In genomic region chr5:66255702-66256101, GRCh38 we compare ENCODE assay signal across 14 cellular contexts.
"Had no signal": no experiment of that assay in that cellular context is flagged by ENCODE, and none has a peak within 500 bp of the region (broad histone marks: within the 10 kb centered on the region; RNA-seq: fewer than 3 reads in every experiment).

No MANE protein-coding gene starts in this region.

- H3K27ac Mint-ChIP-seq: activated CD4-positive, alpha-beta memory T cell treated with anti-CD3 and anti-CD28 coated beads for 36 hours; activated naive CD8-positive, alpha-beta T cell treated with anti-CD3 and anti-CD28 coated beads for 36 hours; naive thymus-derived CD4-positive, alpha-beta T cell had no signal

- H3K4me1 Mint-ChIP-seq: activated naive CD8-positive, alpha-beta T cell treated with anti-CD3 and anti-CD28 coated beads for 36 hours had no signal

- H3K27me3 Mint-ChIP-seq: activated CD4-positive, alpha-beta memory T cell treated with anti-CD3 and anti-CD28 coated beads for 36 hours; activated naive CD8-positive, alpha-beta T cell treated with anti-CD3 and anti-CD28 coated beads for 36 hours; naive thymus-derived CD4-positive, alpha-beta T cell had no signal

- H3K36me3 Mint-ChIP-seq: activated CD4-positive, alpha-beta memory T cell treated with anti-CD3 and anti-CD28 coated beads for 36 hours; activated naive CD8-positive, alpha-beta T cell treated with anti-CD3 and anti-CD28 coated beads for 36 hours had no signal

- ATAC-seq: esophagus mucosa; lower lobe of right lung; naive thymus-derived CD4-positive, alpha-beta T cell had no signal

- DNase-seq: activated CD4-positive, alpha-beta memory T cell treated with anti-CD3 and anti-CD28 coated beads for 36 hours; activated CD4-positive, alpha-beta T cell treated with anti-CD3 and anti-CD28 coated beads for 1 hour; activated gamma-delta T cell treated with Interleukin-2 at 50 U/mL for 16 hours; activated naive CD8-positive, alpha-beta T cell treated with anti-CD3 and anti-CD28 coated beads for 36 hours; activated T-cell treated with anti-CD3 and anti-CD28 coated beads, Interleukin-2, amount 50 U/mL, for 48 hours; brain microvascular endothelial cell; cerebellar nuclear complex; lower lobe of right lung; midbrain; naive thymus-derived CD4-positive, alpha-beta T cell; substantia nigra; T-helper 2 cell; trophoblast cell had no signal

- H3K4me3 Mint-ChIP-seq: activated CD4-positive, alpha-beta memory T cell treated with anti-CD3 and anti-CD28 coated beads for 36 hours; activated naive CD8-positive, alpha-beta T cell treated with anti-CD3 and anti-CD28 coated beads for 36 hours; naive thymus-derived CD4-positive, alpha-beta T cell had no signal
